In genomic region chr13:37878921-37879320, GRCh38 we compare ENCODE assay signal across 1 cellular context.
TF ChIP-seq lines count a peak whose summit lies in the region.

No MANE protein-coding gene starts in this region.

TF ChIP-seq in HEK293T, 16 proteins besides CTCF, POLR2A, EP300 and RAD21 (continued from another document):
- no peak for TF ChIP-seq LEF1 (IDR thresholded peaks at IDR 0.05; ENCODE audit: borderline replicate concordance)
- no peak for TF ChIP-seq NFRKB (IDR thresholded peaks at IDR 0.05)
- TF ChIP-seq, protein P1, sequence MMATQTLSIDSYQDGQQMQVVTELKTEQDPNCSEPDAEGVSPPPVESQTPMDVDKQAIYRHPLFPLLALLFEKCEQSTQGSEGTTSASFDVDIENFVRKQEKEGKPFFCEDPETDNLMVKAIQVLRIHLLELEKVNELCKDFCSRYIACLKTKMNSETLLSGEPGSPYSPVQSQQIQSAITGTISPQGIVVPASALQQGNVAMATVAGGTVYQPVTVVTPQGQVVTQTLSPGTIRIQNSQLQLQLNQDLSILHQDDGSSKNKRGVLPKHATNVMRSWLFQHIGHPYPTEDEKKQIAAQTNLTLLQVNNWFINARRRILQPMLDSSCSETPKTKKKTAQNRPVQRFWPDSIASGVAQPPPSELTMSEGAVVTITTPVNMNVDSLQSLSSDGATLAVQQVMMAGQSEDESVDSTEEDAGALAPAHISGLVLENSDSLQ (IDR thresholded peaks at IDR 0.05): no peak
- no peak for TF ChIP-seq SP1 (IDR thresholded peaks at IDR 0.05)
- TF ChIP-seq ZNF384 (IDR thresholded peaks at IDR 0.05): no peak
- no peak for TF ChIP-seq CTBP1 (IDR thresholded peaks at IDR 0.05; ENCODE audit: borderline replicate concordance)
- no peak for TF ChIP-seq FOXK2 (IDR thresholded peaks at IDR 0.05)
- no peak for TF ChIP-seq TARDBP (IDR thresholded peaks at IDR 0.05)
- no peak for TF ChIP-seq HDGF (IDR thresholded peaks at IDR 0.05; ENCODE audit: borderline replicate concordance)
- TF ChIP-seq FOXA1 (IDR thresholded peaks at IDR 0.05): no peak
- no peak for TF ChIP-seq FOXM1 (IDR thresholded peaks at IDR 0.05; ENCODE audit: borderline replicate concordance)
